In genomic region chr6:32962427-32962826, GRCh38 we compare ENCODE assay signal across 26 cellular contexts. TPM values are rescaled to one million over a fixed set of nuclear protein-coding genes. Genes with fewer than 3 reads are reported as not detected.
"Had no signal": no experiment of that assay in that cellular context is flagged by ENCODE, and none has a peak within 500 bp of the region (broad histone marks: within the 10 kb centered on the region; RNA-seq: fewer than 3 reads in every experiment).

No MANE protein-coding gene starts in this region.

- H3K4me3 Mint-ChIP-seq: activated naive CD4-positive, alpha-beta T cell treated with anti-CD3 and anti-CD28 coated beads, Interleukin-2, amount 50 U/mL, for 24 hours; activated T-cell treated with anti-CD3 and anti-CD28 coated beads, Interleukin-2, amount 50 U/mL, for 72 hours; dendritic cell treated with granulocyte-macrophage colony-stimulating factor and Interleukin-4, amounts not matched to agents 40 ng/mL and 50 ng/mL, for 4 days; mesothelial cell of epicardium; natural killer cell treated with Interleukin-12 subunit alpha and Interleukin-12 subunit beta and Interleukin-15 and Interleukin-18, amount 100 ng/mL, for 72 hours; stimulated activated effector memory CD8-positive, alpha-beta T cell treated with anti-CD3 and anti-CD28 coated beads, Interleukin-12 subunit alpha, Interleukin-12 subunit beta, amount 100 ng/mL, for 72 hours; type B pancreatic cell had no signal

- H3K27me3 Mint-ChIP-seq: activated naive CD4-positive, alpha-beta T cell treated with anti-CD3 and anti-CD28 coated beads, Interleukin-2, amount 50 U/mL, for 24 hours; dendritic cell treated with granulocyte-macrophage colony-stimulating factor and Interleukin-4, amounts not matched to agents 40 ng/mL and 50 ng/mL, for 4 days; natural killer cell treated with Interleukin-12 subunit alpha and Interleukin-12 subunit beta and Interleukin-15 and Interleukin-18, amount 100 ng/mL, for 72 hours; type B pancreatic cell had no signal

- H3K27ac Mint-ChIP-seq: activated T-cell treated with anti-CD3 and anti-CD28 coated beads, Interleukin-2, amount 50 U/mL, for 72 hours; mesothelial cell of epicardium; natural killer cell treated with Interleukin-12 subunit alpha and Interleukin-12 subunit beta and Interleukin-15 and Interleukin-18, amount 100 ng/mL, for 72 hours; stimulated activated effector memory CD8-positive, alpha-beta T cell treated with anti-CD3 and anti-CD28 coated beads, Interleukin-12 subunit alpha, Interleukin-12 subunit beta, amount 100 ng/mL, for 72 hours; type B pancreatic cell had no signal

- H3K36me3 ChIP-seq: cardiac muscle cell, esophagus muscularis mucosa, sigmoid colon, stomach had no signal

- H3K9ac ChIP-seq: parathyroid adenoma had no signal

- H3K27me3 ChIP-seq: cardiac muscle cell, esophagus muscularis mucosa, foreskin keratinocyte, sigmoid colon, stomach had no signal

- H3K9me3 Mint-ChIP-seq: activated naive CD4-positive, alpha-beta T cell treated with anti-CD3 and anti-CD28 coated beads, Interleukin-2, amount 50 U/mL, for 24 hours; activated T-cell treated with anti-CD3 and anti-CD28 coated beads, Interleukin-2, amount 50 U/mL, for 72 hours; dendritic cell treated with granulocyte-macrophage colony-stimulating factor and Interleukin-4, amounts not matched to agents 40 ng/mL and 50 ng/mL, for 4 days; natural killer cell treated with Interleukin-12 subunit alpha and Interleukin-12 subunit beta and Interleukin-15 and Interleukin-18, amount 100 ng/mL, for 72 hours; stimulated activated effector memory CD8-positive, alpha-beta T cell treated with anti-CD3 and anti-CD28 coated beads, Interleukin-12 subunit alpha, Interleukin-12 subunit beta, amount 100 ng/mL, for 72 hours; type B pancreatic cell had no signal

- ATAC-seq: activated CD4-positive, CD25-positive, alpha-beta regulatory T cell treated with anti-CD3 and anti-CD28 coated beads, Interleukin-2, amount 50 U/mL, for 24 hours; activated T-cell treated with anti-CD3 and anti-CD28 coated beads, Interleukin-2, amount 50 U/mL, for 72 hours; foreskin keratinocyte; natural killer cell treated with Interleukin-12 subunit alpha and Interleukin-12 subunit beta and Interleukin-15 and Interleukin-18, amount 100 ng/mL, for 72 hours; stimulated activated effector memory CD8-positive, alpha-beta T cell treated with anti-CD3 and anti-CD28 coated beads, Interleukin-12 subunit alpha, Interleukin-12 subunit beta, amount 100 ng/mL, for 72 hours had no signal

- H3K36me3 Mint-ChIP-seq: activated naive CD4-positive, alpha-beta T cell treated with anti-CD3 and anti-CD28 coated beads, Interleukin-2, amount 50 U/mL, for 24 hours had no signal

- H3K27ac ChIP-seq: cardiac muscle cell, esophagus muscularis mucosa, foreskin keratinocyte, parathyroid adenoma, sigmoid colon, stomach had no signal

- H3K4me3 ChIP-seq: cardiac muscle cell, esophagus muscularis mucosa, lung, sigmoid colon, stomach had no signal

- H3K9me3 ChIP-seq: esophagus muscularis mucosa, sigmoid colon, stomach had no signal

- DNase-seq: activated CD8-positive, alpha-beta memory T cell treated with anti-CD3 and anti-CD28 coated beads for 24 hours; activated CD8-positive, alpha-beta memory T cell treated with anti-CD3 and anti-CD28 coated beads, Interleukin-2, amount 50 U/mL, for 48 hours; activated effector memory CD4-positive, alpha-beta T cell treated with anti-CD3 and anti-CD28 coated beads, Interleukin-2, amount 50 U/mL, for 16 hours; activated T-cell treated with anti-CD3 and anti-CD28 coated beads, Interleukin-2, amount 50 U/mL, for 72 hours; effector CD8-positive, alpha-beta T cell; foreskin keratinocyte; glutamatergic neuron; hypothalamus; islet precursor cell; sigmoid colon; stimulated activated CD4-positive, alpha-beta T cell treated with anti-CD3 and anti-CD28 coated beads, Interleukin-4, amount 100 ng/mL, for 24 hours; stomach; T1000 had no signal

- H2AFZ ChIP-seq: parathyroid adenoma had no signal

- H3K4me1 ChIP-seq: foreskin keratinocyte had no signal

RNA-seq across cellular contexts. Expression of gene HLA-DMB, which starts 21.6 kb away (rescaled TPM):
- total RNA-seq: cardiac muscle cell, chondrocyte, endothelial cell of umbilical vein, mesothelial cell of epicardium had no signal
- polyA plus RNA-seq: cardiac muscle cell, foreskin keratinocyte had no signal

RNA-seq across cellular contexts. Expression of gene HLA-DOA, which starts 47.0 kb away (rescaled TPM):
- total RNA-seq: chondrocyte, endothelial cell of umbilical vein, foreskin keratinocyte had no signal
- polyA plus RNA-seq: cardiac muscle cell, endothelial cell of umbilical vein, foreskin keratinocyte had no signal
